In the genomic region with DNA sequence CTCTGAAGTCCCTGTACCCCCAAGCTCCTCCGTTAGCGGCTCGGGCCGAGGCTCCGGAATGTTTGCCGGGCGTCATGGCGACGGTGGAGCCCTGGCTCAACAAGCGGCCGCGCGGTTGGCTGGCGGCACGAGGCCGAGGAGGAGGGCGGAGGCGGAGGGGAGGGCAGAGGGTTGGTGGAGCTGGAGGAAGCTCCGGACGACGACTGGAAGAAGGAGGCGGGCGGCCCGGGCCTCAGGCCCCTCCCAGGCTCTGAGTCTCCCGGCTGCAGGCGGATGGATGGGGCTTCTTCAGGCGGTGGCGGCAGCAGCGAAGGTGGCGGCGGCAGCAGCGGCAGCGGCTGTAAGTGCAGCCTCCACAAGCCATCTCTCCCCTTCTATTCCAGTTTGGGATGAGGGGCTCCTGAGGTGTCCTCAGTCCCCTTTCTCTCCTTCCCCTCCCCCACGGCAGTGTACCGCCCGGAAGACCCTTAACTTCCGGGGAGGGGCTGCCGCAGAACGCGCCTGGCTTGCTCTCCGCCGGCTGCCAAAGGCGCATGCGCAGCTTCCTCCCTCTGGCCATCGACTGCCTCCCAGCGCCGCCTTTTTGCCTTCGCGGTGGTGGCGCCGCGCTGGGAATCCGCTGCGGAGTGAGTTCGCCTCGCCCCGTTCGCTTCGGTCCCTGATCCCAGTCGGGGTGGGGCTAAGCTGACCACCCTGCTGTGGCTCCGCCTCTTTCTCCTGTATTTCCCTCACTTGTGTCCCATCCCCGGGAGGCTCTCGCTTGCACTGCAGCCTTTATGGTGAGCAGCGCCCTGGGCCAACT, we compare ENCODE assay signal across 1 cellular context.
TF ChIP-seq lines count a peak whose summit lies in the region.

Gene DNAI4 (minus strand): TSS at position 101 of the 802 bp plus-strand sequence. CDS start 25 bp downstream, at position 76.
Gene MIER1 (plus strand): TSS at position 235 of the 802 bp plus-strand sequence. CDS start 39 bp downstream, at position 274.

TF ChIP-seq in HepG2, 621 proteins besides CTCF, POLR2A, EP300 and RAD21 (continued from another document and continues in another):
- TF ChIP-seq, protein P1, sequence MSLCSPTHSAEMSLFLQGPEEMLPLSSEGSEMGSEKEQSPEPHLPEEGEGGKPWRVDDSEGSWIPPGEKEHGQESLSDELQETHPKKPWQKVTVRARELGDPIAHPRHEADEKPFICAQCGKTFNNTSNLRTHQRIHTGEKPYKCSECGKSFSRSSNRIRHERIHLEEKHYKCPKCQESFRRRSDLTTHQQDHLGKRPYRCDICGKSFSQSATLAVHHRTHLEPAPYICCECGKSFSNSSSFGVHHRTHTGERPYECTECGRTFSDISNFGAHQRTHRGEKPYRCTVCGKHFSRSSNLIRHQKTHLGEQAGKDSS (CRISPR knock-in tag; IDR thresholded peaks at IDR 0.05; ENCODE audit: borderline replicate concordance, low read depth): peak; percentile 81; the same call in 1 of the 2 replicates
- TF ChIP-seq POLR2G (IDR thresholded peaks at IDR 0.05; ENCODE audit: low read depth, low read length) (peak; percentile 94), STAT5B (CRISPR knock-in tag; IDR thresholded peaks at IDR 0.05) (0 out of 2 replicates have a peak, but pooled peaks have one; percentile 51), ZNF430 (CRISPR knock-in tag; IDR thresholded peaks at IDR 0.05) (0 out of 2 replicates have a peak, but pooled peaks have one; percentile 27), GRHL1 (CRISPR knock-in tag; conservative IDR thresholded peaks at IDR 0.05) (no peak), ZNF451 (CRISPR knock-in tag; IDR thresholded peaks at IDR 0.05) (peak; percentile 74; the same call in 1 of the 2 replicates), SPEN (CRISPR knock-in tag; IDR thresholded peaks at IDR 0.05; ENCODE audit: low read depth) (no peak; the same call in 1 of the 2 replicates), ZFP82 (CRISPR knock-in tag; IDR thresholded peaks at IDR 0.05; ENCODE audit: borderline replicate concordance) (no peak), GFI1 (CRISPR knock-in tag; IDR thresholded peaks at IDR 0.05; ENCODE audit: borderline replicate concordance) (no peak), ARNT2 (CRISPR knock-in tag; IDR thresholded peaks at IDR 0.05; ENCODE audit: low read depth) (peak; percentile 68; the same call in 1 of the 2 replicates), SRF (IDR thresholded peaks at IDR 0.05; ENCODE audit: low read depth, low read length) (0 out of 2 replicates have a peak, but pooled peaks have one; percentile 2), ARNTL (CRISPR knock-in tag; IDR thresholded peaks at IDR 0.05) (peak; percentile 46; the same call in 1 of the 2 replicates), TFDP2 (CRISPR knock-in tag; IDR thresholded peaks at IDR 0.05) (0 out of 2 replicates have a peak, but pooled peaks have one; percentile 60), ATF7 (IDR thresholded peaks at IDR 0.05) (no peak), ATF7 (CRISPR knock-in tag; IDR thresholded peaks at IDR 0.05) (no peak), ZSCAN22 (CRISPR knock-in tag; IDR thresholded peaks at IDR 0.05) (peak; percentile 95), ZNF790 (CRISPR knock-in tag; IDR thresholded peaks at IDR 0.05; ENCODE audit: borderline replicate concordance) (peak; percentile 40; the same call in 1 of the 2 replicates), SMAD3 (CRISPR knock-in tag; IDR thresholded peaks at IDR 0.05) (0 out of 2 replicates have a peak, but pooled peaks have one; percentile 22), KDM5B (CRISPR knock-in tag; IDR thresholded peaks at IDR 0.05; ENCODE audit: borderline replicate concordance) (peak; percentile 63; the same call in 1 of the 2 replicates), HOMEZ (CRISPR knock-in tag; IDR thresholded peaks at IDR 0.05; ENCODE audit: low read depth) (peak; percentile 32; the same call in 1 of the 2 replicates), ZBTB25 (CRISPR knock-in tag; IDR thresholded peaks at IDR 0.05) (peak; percentile 62), ESRRA (CRISPR knock-in tag; IDR thresholded peaks at IDR 0.05; ENCODE audit: low read depth) (0 out of 2 replicates have a peak, but pooled peaks have one; percentile 22), ZNF570 (CRISPR knock-in tag; IDR thresholded peaks at IDR 0.05; ENCODE audit: borderline replicate concordance) (no peak), ZNF331 (CRISPR knock-in tag; IDR thresholded peaks at IDR 0.05) (peak; percentile 57), RARG (CRISPR knock-in tag; IDR thresholded peaks at IDR 0.05; ENCODE audit: low read depth) (0 out of 2 replicates have a peak, but pooled peaks have one; percentile 63), GLI4 (CRISPR knock-in tag; IDR thresholded peaks at IDR 0.05; ENCODE audit: borderline replicate concordance) (0 out of 2 replicates have a peak, but pooled peaks have one; percentile 44)
- TF ChIP-seq, protein P2, sequence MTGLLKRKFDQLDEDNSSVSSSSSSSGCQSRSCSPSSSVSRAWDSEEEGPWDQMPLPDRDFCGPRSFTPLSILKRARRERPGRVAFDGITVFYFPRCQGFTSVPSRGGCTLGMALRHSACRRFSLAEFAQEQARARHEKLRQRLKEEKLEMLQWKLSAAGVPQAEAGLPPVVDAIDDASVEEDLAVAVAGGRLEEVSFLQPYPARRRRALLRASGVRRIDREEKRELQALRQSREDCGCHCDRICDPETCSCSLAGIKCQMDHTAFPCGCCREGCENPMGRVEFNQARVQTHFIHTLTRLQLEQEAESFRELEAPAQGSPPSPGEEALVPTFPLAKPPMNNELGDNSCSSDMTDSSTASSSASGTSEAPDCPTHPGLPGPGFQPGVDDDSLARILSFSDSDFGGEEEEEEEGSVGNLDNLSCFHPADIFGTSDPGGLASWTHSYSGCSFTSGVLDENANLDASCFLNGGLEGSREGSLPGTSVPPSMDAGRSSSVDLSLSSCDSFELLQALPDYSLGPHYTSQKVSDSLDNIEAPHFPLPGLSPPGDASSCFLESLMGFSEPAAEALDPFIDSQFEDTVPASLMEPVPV (CRISPR knock-in tag; IDR thresholded peaks at IDR 0.05): 0 out of 2 replicates have a peak, but pooled peaks have one; percentile 56
- TF ChIP-seq, protein P3, sequence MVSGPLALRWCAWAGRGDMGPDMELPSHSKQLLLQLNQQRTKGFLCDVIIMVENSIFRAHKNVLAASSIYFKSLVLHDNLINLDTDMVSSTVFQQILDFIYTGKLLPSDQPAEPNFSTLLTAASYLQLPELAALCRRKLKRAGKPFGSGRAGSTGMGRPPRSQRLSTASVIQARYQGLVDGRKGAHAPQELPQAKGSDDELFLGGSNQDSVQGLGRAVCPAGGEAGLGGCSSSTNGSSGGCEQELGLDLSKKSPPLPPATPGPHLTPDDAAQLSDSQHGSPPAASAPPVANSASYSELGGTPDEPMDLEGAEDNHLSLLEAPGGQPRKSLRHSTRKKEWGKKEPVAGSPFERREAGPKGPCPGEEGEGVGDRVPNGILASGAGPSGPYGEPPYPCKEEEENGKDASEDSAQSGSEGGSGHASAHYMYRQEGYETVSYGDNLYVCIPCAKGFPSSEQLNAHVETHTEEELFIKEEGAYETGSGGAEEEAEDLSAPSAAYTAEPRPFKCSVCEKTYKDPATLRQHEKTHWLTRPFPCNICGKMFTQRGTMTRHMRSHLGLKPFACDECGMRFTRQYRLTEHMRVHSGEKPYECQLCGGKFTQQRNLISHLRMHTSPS (CRISPR knock-in tag; IDR thresholded peaks at IDR 0.05; ENCODE audit: low read depth): 0 out of 2 replicates have a peak, but pooled peaks have one; percentile 40
- TF ChIP-seq, protein P4, sequence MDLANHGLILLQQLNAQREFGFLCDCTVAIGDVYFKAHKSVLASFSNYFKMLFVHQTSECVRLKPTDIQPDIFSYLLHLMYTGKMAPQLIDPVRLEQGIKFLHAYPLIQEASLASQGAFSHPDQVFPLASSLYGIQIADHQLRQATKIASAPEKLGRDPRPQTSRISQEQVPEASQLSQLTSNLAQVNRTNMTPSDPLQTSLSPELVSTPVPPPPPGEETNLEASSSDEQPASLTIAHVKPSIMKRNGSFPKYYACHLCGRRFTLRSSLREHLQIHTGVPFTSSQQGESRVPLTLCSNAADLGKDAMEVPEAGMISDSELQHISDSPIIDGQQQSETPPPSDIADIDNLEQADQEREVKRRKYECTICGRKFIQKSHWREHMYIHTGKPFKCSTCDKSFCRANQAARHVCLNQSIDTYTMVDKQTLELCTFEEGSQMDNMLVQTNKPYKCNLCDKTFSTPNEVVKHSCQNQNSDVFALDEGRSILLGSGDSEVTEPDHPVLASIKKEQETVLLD (CRISPR knock-in tag; IDR thresholded peaks at IDR 0.05; ENCODE audit: low read depth): peak; percentile 53; the same call in 1 of the 2 replicates
- TF ChIP-seq, protein P5, sequence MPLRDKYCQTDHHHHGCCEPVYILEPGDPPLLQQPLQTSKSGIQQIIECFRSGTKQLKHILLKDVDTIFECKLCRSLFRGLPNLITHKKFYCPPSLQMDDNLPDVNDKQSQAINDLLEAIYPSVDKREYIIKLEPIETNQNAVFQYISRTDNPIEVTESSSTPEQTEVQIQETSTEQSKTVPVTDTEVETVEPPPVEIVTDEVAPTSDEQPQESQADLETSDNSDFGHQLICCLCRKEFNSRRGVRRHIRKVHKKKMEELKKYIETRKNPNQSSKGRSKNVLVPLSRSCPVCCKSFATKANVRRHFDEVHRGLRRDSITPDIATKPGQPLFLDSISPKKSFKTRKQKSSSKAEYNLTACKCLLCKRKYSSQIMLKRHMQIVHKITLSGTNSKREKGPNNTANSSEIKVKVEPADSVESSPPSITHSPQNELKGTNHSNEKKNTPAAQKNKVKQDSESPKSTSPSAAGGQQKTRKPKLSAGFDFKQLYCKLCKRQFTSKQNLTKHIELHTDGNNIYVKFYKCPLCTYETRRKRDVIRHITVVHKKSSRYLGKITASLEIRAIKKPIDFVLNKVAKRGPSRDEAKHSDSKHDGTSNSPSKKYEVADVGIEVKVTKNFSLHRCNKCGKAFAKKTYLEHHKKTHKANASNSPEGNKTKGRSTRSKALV (CRISPR knock-in tag; IDR thresholded peaks at IDR 0.05): no peak
